Comparison of ENCODE assay signal across 25 cellular contexts in genomic region chr3:97074546-97074945, GRCh38.
DNase-seq lines count a peak whose midpoint lies in the region; ATAC-seq, FAIRE-seq and TF ChIP-seq lines count a peak whose summit lies in the region.
"Had no signal": no experiment of that assay in that cellular context is flagged by ENCODE, and none has a peak within 500 bp of the region (broad histone marks: within the 10 kb centered on the region; RNA-seq: fewer than 3 reads in every experiment).

No MANE protein-coding gene starts in this region.

- TF ChIP-seq RAD21 in A549 (conservative IDR thresholded peaks at IDR 0.05 in 1 of 2, IDR thresholded peaks at IDR 0.05 in 1 of 2) (no peak), K562 (CRISPR knock-in tag; conservative IDR thresholded peaks at IDR 0.05 in 1 of 2, IDR thresholded peaks at IDR 0.05 in 1 of 2) (no peak)

- TF ChIP-seq POLR2A in A549 (IDR thresholded peaks at IDR 0.05; ENCODE audit: low read length) (no peak), K562 (conservative IDR thresholded peaks at IDR 0.05) (no peak)

- POLR2A ChIA-PET in A549 (lab: Yijun Ruan, JAX) = no interaction called here
- POLR2A ChIA-PET in K562 (lab: Yijun Ruan, JAX) = no interaction called here

- H3K79me2 ChIP-seq in K562 (ENCODE audit: control insufficient read depth, insufficient read depth, low read length) = no peaks in the 10 kb centered on the region

- no peak overlapping the region for H2AFZ ChIP-seq in K562 (ENCODE audit: low read depth, low read length)

- FAIRE-seq in A549 (lab: Jason Lieb, UNC) = no peak
- peak; percentile 13 for FAIRE-seq in G401.6 (lab: Jason Lieb, UNC)
- FAIRE-seq in K562 (lab: Jason Lieb, UNC) = no peak
- FAIRE-seq in small intestine (lab: Jason Lieb, UNC) = peak; percentile 57
- FAIRE-seq: A204.1, GM12891 had no signal

- 0% methylated on average over 2 of the region's 2 CpGs for WGBS in A549 (ENCODE audit: missing lambda C conversion rate)
- 0% methylated on average over 2 of the region's 2 CpGs for WGBS in K562 (ENCODE audit: insufficient coverage, low coverage, missing lambda C conversion rate)
- 50 to 63% (median 58%) methylated on average over 2 of the region's 2 CpGs for WGBS in small intestine, 3 donors

- DNase-seq in A549 (ENCODE audit: low read depth in 1 of 2, low spot score in 1 of 2) = no peak
- DNase-seq in K562 (ENCODE audit: extremely low read depth in 1 of 4, low spot score in 3 of 4) = no peak
- DNase-seq in small intestine = no peak
- DNase-seq in GM19240 (ENCODE audit: insufficient read length, low spot score) = no peak
- DNase-seq in Ammon's horn (ENCODE audit: low spot score) = no peak
- DNase-seq: 8988T; AML-193; BE2C; C1 segment of cervical spinal cord; CD4-positive, alpha-beta memory T cell; CD4-positive, CD25-positive, alpha-beta regulatory T cell; CD8-positive, alpha-beta memory T cell; COR-L47; DMS 273 treated with DMSO at 0.1 percent for 48 hours; DMS153; DMS53; DMS79; DND-41; EL; GF-D8 had no signal

- CTCF ChIA-PET in A549 (lab: Yijun Ruan, JAX) (no interaction called here), K562 (lab: Yijun Ruan, JAX; ENCODE audit: low intra/inter-chr PET ratio) (no interaction called here)

- no peak overlapping the region for H3K4me3 ChIP-seq in A549
- H3K4me3 ChIP-seq in K562 = no peak overlapping the region
- no peak overlapping the region for H3K4me3 ChIP-seq in small intestine (ENCODE audit: low read depth in 1 of 2, low read length in 2 of 2)
- H3K4me3 ChIP-seq: BLaER1 had no signal

- H3K27ac ChIP-seq in A549 (no peak overlapping the region), K562 (ENCODE audit: extremely low read depth, low read depth, low read length) (no peak overlapping the region), small intestine (ENCODE audit: low read depth in 1 of 2, low read length in 1 of 2) (no peak overlapping the region)
- H3K27ac ChIP-seq: BLaER1 had no signal

- no peaks in the 10 kb centered on the region for H3K9me1 ChIP-seq in K562 (ENCODE audit: control insufficient read depth, insufficient read depth, low read length)

- TF ChIP-seq EP300 in A549 (IDR thresholded peaks at IDR 0.05) = no peak
- no peak for TF ChIP-seq EP300 in K562 (IDR thresholded peaks at IDR 0.05; ENCODE audit: low read length)

- H3K4me2 ChIP-seq in A549 (no peak overlapping the region), K562 (ENCODE audit: insufficient read depth, low read length) (no peak overlapping the region)
- H3K4me2 ChIP-seq: BLaER1 had no signal

- H3K36me3 ChIP-seq in K562 (ENCODE audit: control insufficient read depth, insufficient read depth, low read length) (no peaks in the 10 kb centered on the region), small intestine (ENCODE audit: control insufficient read depth in 2 of 2, insufficient read depth in 2 of 2, low read length in 2 of 2) (no peaks in the 10 kb centered on the region)
- H3K36me3 ChIP-seq: BE2C, BLaER1 had no signal

- intact Hi-C loops in K562 (cut with micrococcal nuclease) = no loop called here

- H3K4me1 ChIP-seq in A549 = no peaks in the 10 kb centered on the region
- H3K4me1 ChIP-seq in K562 (replicated peaks in 1 of 2; ENCODE audit: control insufficient read depth in 2 of 2, insufficient read depth in 2 of 2, low read length in 2 of 2) = no peaks in the 10 kb centered on the region
- H3K4me1 ChIP-seq in small intestine (ENCODE audit: control insufficient read depth in 2 of 2, insufficient read depth in 1 of 2, low read depth in 1 of 2, low read length in 1 of 2) = no peaks in the 10 kb centered on the region
- H3K4me1 ChIP-seq: BE2C, BLaER1 had no signal

- no peaks in the 10 kb centered on the region for H4K20me1 ChIP-seq in K562 (replicated peaks; ENCODE audit: control insufficient read depth, insufficient read depth, low read length)
- H4K20me1 ChIP-seq: BLaER1 had no signal

- in situ Hi-C loops in K562 (cut with MboI) = no loop called here

- H3K9me3 ChIP-seq in A549 (no peaks in the 10 kb centered on the region), K562 (replicated peaks; ENCODE audit: control insufficient read depth, insufficient read depth, low read depth, low read length) (no peaks in the 10 kb centered on the region), small intestine (ENCODE audit: control insufficient read depth, low read depth) (no peaks in the 10 kb centered on the region)
- H3K9me3 ChIP-seq: BE2C, BLaER1 had no signal

- ATAC-seq in A549 = no peak
- no peak for ATAC-seq in K562
- ATAC-seq in GM18873 (IDR thresholded peaks at IDR 0.05; ENCODE audit: low FRiP score, unreplicated experiment) = no peak

- H3K9ac ChIP-seq in K562 (ENCODE audit: insufficient read depth in 1 of 2, low read depth in 2 of 2, low read length in 2 of 2) = no peak overlapping the region
- H3K9ac ChIP-seq: BLaER1 had no signal

- H3K27me3 ChIP-seq in K562 (ENCODE audit: control insufficient read depth in 2 of 2, insufficient read depth in 2 of 2, low read length in 2 of 2) (no peaks in the 10 kb centered on the region), small intestine (ENCODE audit: control insufficient read depth in 2 of 2, insufficient read depth in 2 of 2, low read length in 2 of 2) (no peaks in the 10 kb centered on the region)
- H3K27me3 ChIP-seq: BE2C, BLaER1 had no signal

- BruUV-seq in K562 (replicated peaks; lab: Mats Ljungman, UMichigan) = no TSS peak

- TF ChIP-seq CTCF in A549 (IDR thresholded peaks at IDR 0.05) (no peak), K562 (IDR thresholded peaks at IDR 0.05 in 2 of 3, conservative IDR thresholded peaks at IDR 0.05 in 1 of 3; ENCODE audit: insufficient read depth in 2 of 3, low read depth in 1 of 3, low read length in 3 of 3) (no peak)

TF ChIP-seq in A549, 52 proteins besides CTCF, POLR2A, EP300 and RAD21:
- peak; percentile 29 for TF ChIP-seq MAFK (IDR thresholded peaks at IDR 0.05; ENCODE audit: partially characterized antibody)
- no peak for TF ChIP-seq USF2 (IDR thresholded peaks at IDR 0.05)

TF ChIP-seq in K562, 482 proteins besides CTCF, POLR2A, EP300 and RAD21:
- TF ChIP-seq C11orf30 (IDR thresholded peaks at IDR 0.05; ENCODE audit: low read depth) = 0 out of 2 replicates have a peak, but pooled peaks have one; percentile 5
- peak; percentile 13; the same call in 1 of the 2 replicates for TF ChIP-seq ZNF316 (IDR thresholded peaks at IDR 0.05)
- no peak for TF ChIP-seq HMBOX1 (IDR thresholded peaks at IDR 0.05)
TF ChIP-seq in K562: peak in this region for 2.

Comparison
In these comparisons a context has a peak if more than half of its experiments do, and no peak if none do; other contexts are left out.
1. Of the 35 proteins assayed by ChIP-seq in both K562 and A549: peak only in K562: none; only in A549: MAFK; in both: none; in neither: 34.